ENCODE assay signal across 24 cellular contexts in the genomic region with DNA sequence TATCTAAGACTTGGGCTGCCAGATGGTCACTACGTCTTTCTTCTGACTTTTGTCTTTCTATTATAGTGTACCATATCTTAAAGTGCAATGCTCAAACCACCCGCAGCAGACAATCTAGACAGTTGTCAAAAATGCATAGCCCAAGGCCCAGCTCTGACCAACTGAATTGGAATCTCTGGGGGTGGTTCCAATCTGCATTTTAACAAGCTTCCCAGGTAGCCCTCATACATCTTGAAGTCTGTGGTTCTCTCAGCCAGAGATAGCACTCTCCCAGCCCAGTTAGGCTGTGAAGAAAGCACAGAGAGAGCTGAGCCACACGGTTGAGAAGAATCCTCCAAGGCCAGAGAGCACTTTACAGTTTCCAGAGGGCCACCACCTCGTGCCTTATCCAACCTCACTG.
"Had no signal": no experiment of that assay in that cellular context is flagged by ENCODE, and none has a peak within 500 bp of the region (broad histone marks: within the 10 kb centered on the region; RNA-seq: fewer than 3 reads in every experiment).

No MANE protein-coding gene starts in this region.

- H3K27ac ChIP-seq: left ventricle myocardium inferior, neural progenitor cell, neutrophil, ovary, right atrium auricular region, right lobe of liver, skin epidermis, stomach, testis, thyroid gland, transverse colon, upper lobe of right lung, uterus had no signal

- DNase-seq: hypothalamus; immature natural killer cell; left ventricle myocardium inferior; naive B cell; natural killer cell; nephron progenitor cell; ovary; right lobe of liver; stimulated activated CD4-positive, alpha-beta T cell treated with anti-CD3 and anti-CD28 coated beads, Interleukin-12 subunit alpha, Interleukin-12 subunit beta, amount 100 ng/mL, for 4 hours; stimulated activated CD4-positive, alpha-beta T cell treated with anti-CD3 and anti-CD28 coated beads, Interleukin-15, amount 100 ng/mL, for 24 hours; stimulated activated CD4-positive, alpha-beta T cell treated with anti-CD3 and anti-CD28 coated beads, Interleukin-2, amount 100 ng/mL, for 24 hours; stimulated activated CD4-positive, alpha-beta T cell treated with anti-CD3 and anti-CD28 coated beads, Interleukin-4, amount 100 ng/mL, for 1 hour; stimulated activated naive B cell treated with anti-CD40 and anti-IgM and Interleukin-4, amounts not matched to agents 10 μg/mL and 1 μg/mL and 100 μg/mL, for 72 hours; stimulated activated naive CD8-positive, alpha-beta T cell treated with anti-CD3 and anti-CD28 coated beads, Interleukin-15, Interleukin-2, amounts not matched to agents 100 U/mL and 50 U/mL, for 24 hours; stomach; testis; thyroid gland; transverse colon; upper lobe of right lung; uterus had no signal

- H3K36me3 ChIP-seq: left ventricle myocardium inferior, neural progenitor cell, neutrophil, ovary, right atrium auricular region, right lobe of liver, stomach, thyroid gland, transverse colon, upper lobe of right lung, uterus had no signal

- H3K4me1 ChIP-seq: testis had no signal

- H3K9me3 ChIP-seq: left ventricle myocardium inferior, neutrophil, ovary, right atrium auricular region, right lobe of liver, stomach, testis, thyroid gland, transverse colon, upper lobe of right lung, uterus had no signal

- H3K4me3 ChIP-seq: left ventricle myocardium inferior, neural progenitor cell, ovary, right atrium auricular region, right lobe of liver, skin epidermis, stomach, testis, thyroid gland, transverse colon, upper lobe of right lung, uterus had no signal
